ENCODE assay signal across 8 cellular contexts in the genomic region with DNA sequence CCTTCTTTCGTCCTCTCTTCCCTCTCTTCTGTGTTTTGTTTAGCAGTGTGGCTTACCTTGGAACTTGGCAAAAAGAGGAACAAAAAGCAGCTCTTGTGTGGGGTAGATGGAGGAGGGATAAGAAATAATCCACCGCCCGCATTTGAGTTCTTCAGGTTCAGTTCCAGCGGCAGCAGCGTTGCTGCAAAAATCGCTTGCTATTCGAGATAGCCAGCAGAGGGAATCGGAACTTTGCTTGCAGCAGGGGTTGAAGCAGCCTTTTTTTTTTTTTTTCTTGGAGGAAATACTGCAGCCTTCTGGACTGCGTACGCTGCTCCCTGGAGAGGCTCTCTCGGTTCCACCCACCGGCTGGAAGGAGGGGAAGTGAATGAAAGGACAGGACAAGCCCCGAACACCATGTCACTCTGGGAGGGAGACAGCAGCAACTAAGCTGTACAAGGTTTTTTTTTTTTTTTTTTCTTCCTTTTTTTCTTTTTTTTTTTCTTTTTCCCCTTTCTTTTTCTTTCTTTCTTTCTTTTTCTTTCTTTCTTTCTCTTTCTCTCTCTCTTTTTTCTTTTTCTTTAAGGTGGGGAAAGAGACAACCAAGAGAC. TPM values are rescaled to one million over a fixed set of nuclear protein-coding genes. Genes with fewer than 3 reads are reported as not detected.
A peak's percentile ranks its signal among the peaks of the same experiment; 100 is the strongest.
DNase-seq lines count a peak whose midpoint lies in the region; ATAC-seq and TF ChIP-seq lines count a peak whose summit lies in the region.

A gene (plus strand): TSS at position 397 of the 590 bp plus-strand sequence.

- intact Hi-C loops in Panc1 (cut with micrococcal nuclease; ENCODE audit: unreplicated experiment), result no loop called here
- intact Hi-C loops in sigmoid colon (cut with DNase I), result loop anchor here (2.0 to 10.0 kb wide), 6 partner anchors 37 to 478 kb away; no protein-coding TSS in a partner anchor

- no TSS peak for BruUV-seq in Panc1 (replicated peaks; lab: Mats Ljungman, UMichigan)

- POLR2A ChIA-PET in Panc1 (lab: Charles Lee), result interaction anchor here (0.7 kb wide), 1 partner anchor 42 kb away, joined by 5 read pairs; no protein-coding TSS in a partner anchor

- H3K27ac ChIP-seq in Panc1 (ENCODE audit: low read length) (peak within 1 kb of the TSS; percentile 55), sigmoid colon (peak within 1 kb of the TSS; percentile 85 to 88 (median 87))

- ATAC-seq in HG02981 (IDR thresholded peaks at IDR 0.05; ENCODE audit: unreplicated experiment), result peak; percentile 37
- ATAC-seq in Panc1, result peak; percentile 85
- ATAC-seq in HG03039 (IDR thresholded peaks at IDR 0.05; ENCODE audit: unreplicated experiment), result no peak

- H3K27me3 ChIP-seq in Panc1 (ENCODE audit: control insufficient read depth, insufficient read depth, low read length) (no peaks in the 10 kb centered on the region), sigmoid colon (no peaks in the 10 kb centered on the region)

- no peaks in the 10 kb centered on the region for H3K36me3 ChIP-seq in Panc1 (ENCODE audit: control insufficient read depth, insufficient read depth, low read length)
- no peaks in the 10 kb centered on the region for H3K36me3 ChIP-seq in sigmoid colon

- in situ Hi-C loops in Panc1 (cut with HindIII; ENCODE audit: low pct_unique_long_range_greater_than_20kb, low sequenced_read_pairs), result no loop called here

- WGBS in sigmoid colon, 2 donors, result 1% methylated on average over 13 of the region's 13 CpGs

- H3K4me1 ChIP-seq in Panc1 (ENCODE audit: control insufficient read depth, insufficient read depth, low read length) (no peaks in the 10 kb centered on the region), sigmoid colon (peaks cover 0 to 42% (median 26%) of the 10 kb centered on the region in 4 donors)

- CTCF ChIA-PET in Panc1 (lab: Charles Lee), result interaction anchor here (0.7 kb wide), 1 partner anchor 109 kb away, joined by 6 read pairs; no protein-coding TSS in a partner anchor

- peak; percentile 53 for TF ChIP-seq CTCF in GM10266 (IDR thresholded peaks at IDR 0.05; ENCODE audit: control insufficient read depth, insufficient read depth, low read depth, missing control alignments)
- peak; percentile 67 for TF ChIP-seq CTCF in Panc1 (IDR thresholded peaks at IDR 0.05)
- peak in 3 of 4 experiments; percentile 37 to 64 (median 52) for TF ChIP-seq CTCF in sigmoid colon (IDR thresholded peaks at IDR 0.05)

- H3K4me3 ChIP-seq in Panc1 (ENCODE audit: low read depth in 2 of 2, low read length in 2 of 2), result peak within 1 kb of the TSS; percentile 43 to 51
- peak within 1 kb of the TSS; percentile 37 to 63 (median 58) for H3K4me3 ChIP-seq in sigmoid colon

- DNase-seq in AG08396 (ENCODE audit: low spot score), result peak; percentile 77
- DNase-seq in GM10266 (ENCODE audit: extremely low spot score), result peak; percentile 28
- no peak for DNase-seq in Panc1 (ENCODE audit: low read depth, low spot score)
- DNase-seq in cerebellum (ENCODE audit: low spot score), result peak; percentile 7
- DNase-seq in iPS-NIHi7 (ENCODE audit: extremely low spot score), result peak; percentile 65
- DNase-seq in sigmoid colon, result peak; percentile 97

- TF ChIP-seq POLR2A in sigmoid colon (IDR thresholded peaks at IDR 0.05), result peak in 1 of 2 donors; percentile 60

- peak in 1 of 4 donors; percentile 14 for TF ChIP-seq EP300 in sigmoid colon (IDR thresholded peaks at IDR 0.05)

- no peaks in the 10 kb centered on the region for H3K9me3 ChIP-seq in Panc1 (ENCODE audit: control insufficient read depth, insufficient read depth, low read depth, low read length)
- no peaks in the 10 kb centered on the region for H3K9me3 ChIP-seq in sigmoid colon

RNA-seq across cellular contexts. Expression of the gene that starts here (rescaled TPM):
- total RNA-seq in Panc1 (2021; ENCODE audit: unreplicated experiment) (1.1 TPM), cerebellum (53.4 TPM), sigmoid colon (10 to 100 TPM; 39.9 to 61.9 (median 59.8) TPM)
- 0.57 TPM for polyA plus RNA-seq in Panc1 (2012; ENCODE audit: insufficient read length)
- 1 to 10 TPM in 2 of 3 donors, under 1 TPM in 1; 0.46 to 3.9 (median 3.0) TPM for polyA plus RNA-seq in sigmoid colon

Comparison
In these comparisons a context has a peak if more than half of its experiments do, and no peak if none do; other contexts are left out.
1. RNA of the gene that starts here (total RNA-seq): 39.9 to 61.9 TPM in sigmoid colon and 53.4 TPM in cerebellum (single experiment); 1.1 TPM in Panc1 (single experiment); every median in the first group is over 10 times any median in the second.
2. Peak in every context shown above with its lines, with median percentiles within 50 percentile points of each other: CTCF ChIP-seq.